Comparison of ENCODE assay signal across 7 cellular contexts in the genomic region with DNA sequence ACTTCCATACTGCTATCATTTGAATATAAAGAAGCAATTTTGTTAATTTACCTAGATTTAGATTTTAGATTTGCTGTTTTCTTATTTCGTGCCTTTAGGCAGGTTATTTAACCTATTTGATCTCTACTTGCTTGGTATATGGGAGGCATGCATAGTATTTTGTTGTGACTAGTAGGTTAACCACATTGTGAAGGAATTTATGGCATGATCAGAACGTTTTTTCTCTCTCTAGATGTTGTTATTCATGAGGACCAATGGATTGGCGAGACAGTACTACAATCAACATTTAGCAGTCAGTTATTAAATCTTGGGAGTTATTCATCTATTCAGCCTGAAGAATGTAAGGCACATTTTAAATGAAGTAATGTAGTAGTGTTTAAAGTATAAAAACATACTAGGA.
DNase-seq lines count a peak whose midpoint lies in the region; FAIRE-seq and TF ChIP-seq lines count a peak whose summit lies in the region.
"Not testable (repeated sequence)": the region's sequence is repeated elsewhere in the genome, so short reads cannot be mapped to it uniquely, and the experiment has no call there.

No MANE protein-coding gene starts in this region.

- peak; percentile 4 for DNase-seq in Caki2 (ENCODE audit: low read depth)
- peak; percentile 52 for DNase-seq in HCEC 1CT
- not testable (repeated sequence) for DNase-seq in RCC 7860 (ENCODE audit: low spot score); osteocyte (ENCODE audit: extremely low spot score, unreplicated experiment)
- DNase-seq in brain microvascular endothelial cell, result peak; percentile 16
- peak; percentile 29 to 78 for DNase-seq in fibroblast of lung (ENCODE audit: low read depth in 2 of 2)
- DNase-seq in iris pigment epithelial cell (ENCODE audit: low read depth), result peak; percentile 89

- H3K27ac ChIP-seq in brain microvascular endothelial cell; fibroblast of lung (ENCODE audit: insufficient read depth, low read length): not testable (repeated sequence)

- peak overlapping the region; percentile 0 for H3K4me3 Mint-ChIP-seq in osteocyte (ENCODE audit: unreplicated experiment)

- H3K4me1 Mint-ChIP-seq in osteocyte (ENCODE audit: unreplicated experiment), result peaks cover 23% of the 10 kb centered on the region

- not testable (repeated sequence) for H3K9ac ChIP-seq in fibroblast of lung (ENCODE audit: insufficient read depth, low read length)

- not testable (repeated sequence) for H3K4me1 ChIP-seq in fibroblast of lung (ENCODE audit: control insufficient read depth, extremely low read depth, insufficient read depth, low read length)

- not testable (repeated sequence) for H3K4me3 ChIP-seq in brain microvascular endothelial cell (ENCODE audit: low read depth, low read length); fibroblast of lung (replicated peaks in 1 of 4; ENCODE audit: control extremely low read depth in 1 of 4, insufficient read depth in 1 of 4, low read depth in 3 of 4, low read length in 4 of 4)

- H3K27me3 ChIP-seq in brain microvascular endothelial cell (replicated peaks); fibroblast of lung (ENCODE audit: control insufficient read depth, insufficient read depth, low read length): not testable (repeated sequence)

- peak overlapping the region; percentile 40 for H3K27ac Mint-ChIP-seq in osteocyte (ENCODE audit: unreplicated experiment)

- H3K9me3 ChIP-seq in fibroblast of lung (ENCODE audit: control insufficient read depth, insufficient read depth, low read depth, low read length), result not testable (repeated sequence)

- in situ Hi-C loops in Caki2 (cut with HindIII; ENCODE audit: low pct_unique_long_range_greater_than_20kb, low sequenced_read_pairs); brain microvascular endothelial cell (cut with HindIII; ENCODE audit: low pct_ligation_motif_present, low sequenced_read_pairs): not testable (repeated sequence)

- H3K4me2 ChIP-seq in fibroblast of lung (ENCODE audit: extremely low read depth, insufficient read depth, low read length), result not testable (repeated sequence)

- not testable (repeated sequence) for H4K20me1 ChIP-seq in fibroblast of lung (ENCODE audit: control insufficient read depth, extremely low read depth, insufficient read depth, low read length)

- not testable (repeated sequence) for H2AFZ ChIP-seq in fibroblast of lung (ENCODE audit: low read length)

- H3K79me2 ChIP-seq in fibroblast of lung (ENCODE audit: control insufficient read depth, insufficient read depth, low read length), result not testable (repeated sequence)

- not testable (repeated sequence) for H3K36me3 Mint-ChIP-seq in osteocyte (ENCODE audit: unreplicated experiment)

- peak; percentile 85 for FAIRE-seq in RCC 7860 (lab: Jason Lieb, UNC)

- not testable (repeated sequence) for H3K36me3 ChIP-seq in brain microvascular endothelial cell (replicated peaks); fibroblast of lung (ENCODE audit: control insufficient read depth, insufficient read depth, low read length)

- not testable (repeated sequence) for H3K9me3 Mint-ChIP-seq in osteocyte (ENCODE audit: unreplicated experiment)

- not testable (repeated sequence) for TF ChIP-seq CTCF in brain microvascular endothelial cell (IDR thresholded peaks at IDR 0.05; ENCODE audit: low read depth, low read length, missing control alignments); fibroblast of lung (conservative IDR thresholded peaks at IDR 0.05 in 1 of 2, IDR thresholded peaks at IDR 0.05 in 1 of 2; ENCODE audit: low read depth in 1 of 2, low read length in 2 of 2); osteocyte (IDR thresholded peaks at IDR 0.05)

- not testable (repeated sequence) for H3K27me3 Mint-ChIP-seq in osteocyte (ENCODE audit: unreplicated experiment)
